11 cellular contexts compared by ENCODE assay signal in the genomic region with DNA sequence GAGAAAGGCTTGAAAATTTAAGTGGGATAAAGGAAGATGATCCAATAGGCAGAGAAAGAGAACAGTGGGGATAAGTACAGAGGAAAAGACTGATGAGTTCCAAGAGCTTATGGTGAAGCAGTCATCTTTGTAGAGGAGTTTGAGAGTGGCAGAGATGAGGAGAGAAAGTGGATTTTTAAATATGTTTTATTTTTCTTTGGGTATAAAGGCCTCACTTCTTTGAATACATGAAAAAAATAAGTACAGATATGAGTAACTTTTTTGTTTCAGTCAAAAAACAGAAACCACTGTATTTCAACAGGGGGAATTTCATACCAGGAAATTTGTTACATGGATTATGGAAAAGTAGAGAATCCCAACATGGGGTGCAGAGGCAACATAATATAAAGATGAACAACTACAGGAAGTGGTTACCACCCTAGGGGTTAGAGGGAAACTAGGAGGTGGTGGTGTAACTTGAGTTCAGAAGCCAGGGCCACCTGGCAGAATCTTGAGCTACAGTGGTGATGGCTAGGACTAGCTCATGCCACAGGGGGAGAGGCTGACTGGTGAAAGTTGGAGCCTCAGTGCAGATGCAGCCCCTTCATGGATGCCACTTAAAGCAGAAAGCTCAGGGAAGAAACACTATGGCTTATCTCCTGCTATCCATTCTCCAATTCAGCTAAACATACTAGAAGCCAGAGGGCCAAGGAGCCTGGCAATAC. TPM values are rescaled to one million over a fixed set of nuclear protein-coding genes. Genes with fewer than 3 reads are reported as not detected.
A peak's percentile ranks its signal among the peaks of the same experiment; 100 is the strongest.
DNase-seq lines count a peak whose midpoint lies in the region; ATAC-seq and TF ChIP-seq lines count a peak whose summit lies in the region.
"Had no signal": no experiment of that assay in that cellular context is flagged by ENCODE, and none has a peak within 500 bp of the region (broad histone marks: within the 10 kb centered on the region; RNA-seq: fewer than 3 reads in every experiment).

No MANE protein-coding gene starts in this region.

- TF ChIP-seq CTCF in mucosa of descending colon (IDR thresholded peaks at IDR 0.05) (no peak), GM23338 (conservative IDR thresholded peaks at IDR 0.05; ENCODE audit: low read depth in 2 of 2) (no peak)

- no peaks in the 10 kb centered on the region for H3K27me3 Mint-ChIP-seq in GM23338 (ENCODE audit: insufficient read depth, low read depth, poor library complexity)

- ATAC-seq in GM18867 (IDR thresholded peaks at IDR 0.05; ENCODE audit: unreplicated experiment) (peak; percentile 78), GM21576 (IDR thresholded peaks at IDR 0.05; ENCODE audit: unreplicated experiment) (peak; percentile 75), HG03565 (IDR thresholded peaks at IDR 0.05; ENCODE audit: unreplicated experiment) (peak; percentile 50), mucosa of descending colon (peak; percentile 35), GM23338 (no peak)

- H3K4me3 Mint-ChIP-seq in GM23338, result no peak overlapping the region
- H3K4me3 Mint-ChIP-seq: nephron progenitor cell had no signal

- H3K27ac ChIP-seq in GM23338 (ENCODE audit: low read depth), result no peak overlapping the region
- H3K27ac ChIP-seq: SJSA1 had no signal

- H3K27ac Mint-ChIP-seq in GM23338, result no peak overlapping the region
- H3K27ac Mint-ChIP-seq: nephron progenitor cell had no signal

- H3K4me1 Mint-ChIP-seq in GM23338, result peaks cover 3% of the 10 kb centered on the region; the same call in 2 of the 3 replicates
- H3K4me1 Mint-ChIP-seq: nephron progenitor cell had no signal

- H3K79me2 ChIP-seq in GM23338 (replicated peaks; ENCODE audit: insufficient read depth), result no peaks in the 10 kb centered on the region

- H3K36me3 ChIP-seq in mucosa of descending colon (ENCODE audit: low read depth) (no peaks in the 10 kb centered on the region), GM23338 (ENCODE audit: insufficient read depth) (no peaks in the 10 kb centered on the region)
- H3K36me3 ChIP-seq: SJSA1 had no signal

- no peak overlapping the region for H2AFZ ChIP-seq in GM23338

- H3K27me3 ChIP-seq in GM23338 (ENCODE audit: insufficient read depth), result no peaks in the 10 kb centered on the region
- H3K27me3 ChIP-seq: SJSA1 had no signal

- H3K36me3 Mint-ChIP-seq in GM23338 (ENCODE audit: low read depth), result no peaks in the 10 kb centered on the region

- H3K4me3 ChIP-seq in mucosa of descending colon (no peak overlapping the region), GM23338 (no peak overlapping the region)
- H3K4me3 ChIP-seq: SJSA1 had no signal

- no peaks in the 10 kb centered on the region for H3K9me2 ChIP-seq in GM23338 (ENCODE audit: insufficient read depth)

- no peak overlapping the region for H3K4me2 ChIP-seq in GM23338

- H4K20me1 ChIP-seq in GM23338 (replicated peaks; ENCODE audit: insufficient read depth), result no peaks in the 10 kb centered on the region

- intact Hi-C loops in mucosa of descending colon (cut with DNase I, micrococcal nuclease), result no loop called here

- H3K9me3 ChIP-seq in mucosa of descending colon, result no peaks in the 10 kb centered on the region
- H3K9me3 ChIP-seq: SJSA1 had no signal

- DNase-seq in mucosa of descending colon (no peak), HCEC 1CT (no peak), GM23338 (ENCODE audit: low spot score) (no peak), AML-193 (lab: John Stamatoyannopoulos, UW) (no peak)
- DNase-seq: NCI-H1092 treated with DMSO at 0.1 percent for 48 hours, nephron progenitor cell had no signal

- no peaks in the 10 kb centered on the region for H3F3A ChIP-seq in GM23338 (replicated peaks; ENCODE audit: low read depth)

- H3K9me3 Mint-ChIP-seq in GM23338, result no peaks in the 10 kb centered on the region
- H3K9me3 Mint-ChIP-seq: nephron progenitor cell had no signal

- H3K4me1 ChIP-seq in mucosa of descending colon (ENCODE audit: low read depth), result no peaks in the 10 kb centered on the region
- H3K4me1 ChIP-seq in GM23338 (ENCODE audit: insufficient read depth), result no peaks in the 10 kb centered on the region
- H3K4me1 ChIP-seq: SJSA1 had no signal

TF ChIP-seq in GM23338, 12 proteins besides CTCF, POLR2A, EP300 and RAD21:
- TF ChIP-seq ZNF114 (CRISPR knock-in tag; IDR thresholded peaks at IDR 0.05) (no peak), NANOG (IDR thresholded peaks at IDR 0.05; ENCODE audit: borderline replicate concordance) (no peak), JUNB (IDR thresholded peaks at IDR 0.05; ENCODE audit: unreplicated experiment) (no peak)
- TF ChIP-seq, protein P1, sequence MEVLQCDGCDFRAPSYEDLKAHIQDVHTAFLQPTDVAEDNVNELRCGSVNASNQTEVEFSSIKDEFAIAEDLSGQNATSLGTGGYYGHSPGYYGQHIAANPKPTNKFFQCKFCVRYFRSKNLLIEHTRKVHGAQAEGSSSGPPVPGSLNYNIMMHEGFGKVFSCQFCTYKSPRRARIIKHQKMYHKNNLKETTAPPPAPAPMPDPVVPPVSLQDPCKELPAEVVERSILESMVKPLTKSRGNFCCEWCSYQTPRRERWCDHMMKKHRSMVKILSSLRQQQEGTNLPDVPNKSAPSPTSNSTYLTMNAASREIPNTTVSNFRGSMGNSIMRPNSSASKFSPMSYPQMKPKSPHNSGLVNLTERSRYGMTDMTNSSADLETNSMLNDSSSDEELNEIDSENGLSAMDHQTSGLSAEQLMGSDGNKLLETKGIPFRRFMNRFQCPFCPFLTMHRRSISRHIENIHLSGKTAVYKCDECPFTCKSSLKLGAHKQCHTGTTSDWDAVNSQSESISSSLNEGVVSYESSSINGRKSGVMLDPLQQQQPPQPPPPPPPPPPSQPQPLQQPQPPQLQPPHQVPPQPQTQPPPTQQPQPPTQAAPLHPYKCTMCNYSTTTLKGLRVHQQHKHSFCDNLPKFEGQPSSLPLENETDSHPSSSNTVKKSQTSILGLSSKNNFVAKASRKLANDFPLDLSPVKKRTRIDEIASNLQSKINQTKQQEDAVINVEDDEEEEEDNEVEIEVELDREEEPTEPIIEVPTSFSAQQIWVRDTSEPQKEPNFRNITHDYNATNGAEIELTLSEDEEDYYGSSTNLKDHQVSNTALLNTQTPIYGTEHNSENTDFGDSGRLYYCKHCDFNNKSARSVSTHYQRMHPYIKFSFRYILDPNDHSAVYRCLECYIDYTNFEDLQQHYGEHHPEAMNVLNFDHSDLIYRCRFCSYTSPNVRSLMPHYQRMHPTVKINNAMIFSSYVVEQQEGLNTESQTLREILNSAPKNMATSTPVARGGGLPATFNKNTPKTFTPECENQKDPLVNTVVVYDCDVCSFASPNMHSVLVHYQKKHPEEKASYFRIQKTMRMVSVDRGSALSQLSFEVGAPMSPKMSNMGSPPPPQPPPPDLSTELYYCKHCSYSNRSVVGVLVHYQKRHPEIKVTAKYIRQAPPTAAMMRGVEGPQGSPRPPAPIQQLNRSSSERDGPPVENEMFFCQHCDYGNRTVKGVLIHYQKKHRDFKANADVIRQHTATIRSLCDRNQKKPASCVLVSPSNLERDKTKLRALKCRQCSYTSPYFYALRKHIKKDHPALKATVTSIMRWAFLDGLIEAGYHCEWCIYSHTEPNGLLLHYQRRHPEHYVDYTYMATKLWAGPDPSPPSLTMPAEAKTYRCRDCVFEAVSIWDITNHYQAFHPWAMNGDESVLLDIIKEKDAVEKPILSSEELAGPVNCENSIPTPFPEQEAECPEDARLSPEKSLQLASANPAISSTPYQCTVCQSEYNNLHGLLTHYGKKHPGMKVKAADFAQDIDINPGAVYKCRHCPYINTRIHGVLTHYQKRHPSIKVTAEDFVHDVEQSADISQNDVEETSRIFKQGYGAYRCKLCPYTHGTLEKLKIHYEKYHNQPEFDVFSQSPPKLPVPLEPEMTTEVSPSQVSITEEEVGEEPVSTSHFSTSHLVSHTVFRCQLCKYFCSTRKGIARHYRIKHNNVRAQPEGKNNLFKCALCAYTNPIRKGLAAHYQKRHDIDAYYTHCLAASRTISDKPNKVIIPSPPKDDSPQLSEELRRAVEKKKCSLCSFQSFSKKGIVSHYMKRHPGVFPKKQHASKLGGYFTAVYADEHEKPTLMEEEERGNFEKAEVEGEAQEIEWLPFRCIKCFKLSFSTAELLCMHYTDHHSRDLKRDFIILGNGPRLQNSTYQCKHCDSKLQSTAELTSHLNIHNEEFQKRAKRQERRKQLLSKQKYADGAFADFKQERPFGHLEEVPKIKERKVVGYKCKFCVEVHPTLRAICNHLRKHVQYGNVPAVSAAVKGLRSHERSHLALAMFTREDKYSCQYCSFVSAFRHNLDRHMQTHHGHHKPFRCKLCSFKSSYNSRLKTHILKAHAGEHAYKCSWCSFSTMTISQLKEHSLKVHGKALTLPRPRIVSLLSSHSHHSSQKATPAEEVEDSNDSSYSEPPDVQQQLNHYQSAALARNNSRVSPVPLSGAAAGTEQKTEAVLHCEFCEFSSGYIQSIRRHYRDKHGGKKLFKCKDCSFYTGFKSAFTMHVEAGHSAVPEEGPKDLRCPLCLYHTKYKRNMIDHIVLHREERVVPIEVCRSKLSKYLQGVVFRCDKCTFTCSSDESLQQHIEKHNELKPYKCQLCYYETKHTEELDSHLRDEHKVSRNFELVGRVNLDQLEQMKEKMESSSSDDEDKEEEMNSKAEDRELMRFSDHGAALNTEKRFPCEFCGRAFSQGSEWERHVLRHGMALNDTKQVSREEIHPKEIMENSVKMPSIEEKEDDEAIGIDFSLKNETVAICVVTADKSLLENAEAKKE (CRISPR knock-in tag; IDR thresholded peaks at IDR 0.05), result no peak

RNA-seq across cellular contexts. Expression of a gene that starts 3.4 kb away (rescaled TPM):
- total RNA-seq in mucosa of descending colon, result 10 to 100 TPM in 2 of 3 donors, 1 to 10 TPM in 1; 9.7 to 35.4 (median 30.0) TPM
- 0.04 TPM in 1 of 2 replicates, not detected in the other for total RNA-seq in GM23338 (2014; rRNA removed; shearing (Covaris generic))
- 0.06 TPM in 1 of 2 replicates, not detected in the other for polyA plus RNA-seq in GM23338 (2016; fragmentation: Nextera tagmentation; extraction: Ambion mirVana)
- total RNA-seq: glomerular endothelial cell had no signal

Comparison
In these comparisons a context has a peak if more than half of its experiments do, and no peak if none do; other contexts are left out.
1. RNA of a gene that starts 3.4 kb away (total RNA-seq): 9.7 to 35.4 TPM in mucosa of descending colon; 0.04 TPM in GM23338; every median in the first group is over 10 times any median in the second.